ENCODE assay signal across 36 cellular contexts in genomic region chr9:24545847-24546522, GRCh38. TPM values are rescaled to one million over a fixed set of nuclear protein-coding genes. Genes with fewer than 3 reads are reported as not detected.
"Had no signal": no experiment of that assay in that cellular context is flagged by ENCODE, and none has a peak within 500 bp of the region (broad histone marks: within the 10 kb centered on the region; RNA-seq: fewer than 3 reads in every experiment).

A gene with protein sequence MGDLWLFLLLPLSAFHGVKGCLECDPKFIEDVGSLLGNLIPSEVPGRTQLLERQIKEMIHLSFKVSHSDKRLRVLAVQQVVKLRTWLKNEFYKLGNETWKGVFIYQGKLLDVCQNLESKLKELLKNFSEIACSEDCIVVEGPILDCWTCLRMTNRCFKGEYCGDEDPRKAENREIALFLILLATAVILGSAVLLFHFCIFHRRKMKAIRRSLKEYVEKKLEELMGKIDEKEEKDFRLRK (minus strand): TSS chr9:24545897. CDS start chr9:24545649, 248 bp downstream.

- H2AFZ ChIP-seq: PC-9 had no signal

- ATAC-seq: K562, Panc1, SK-N-SH treated with all-trans-retinoic acid at 6 μM for 48 hours had no signal

- H3K36me3 ChIP-seq: MG63, SJCRH30 had no signal

- DNase-seq: Kasumi-1, KG1, MG63, NCI-H1048, NCI-H1092 treated with DMSO at 0.1 percent for 48 hours, NCI-H1105 treated with DMSO at 0.1 percent for 48 hours, NCI-H1417, NCI-H1436, NCI-H146, NCI-H1694, NCI-H187, NCI-H1930, NCI-H2029 treated with DMSO at 0.1 percent for 48 hours, NCI-H2081 treated with DMSO at 0.1 percent for 48 hours, NCI-H2107, NCI-H2171, NCI-H226, NCI-H446 treated with DMSO at 0.1 percent for 48 hours, NCI-H510A, NCI-H526, NCI-H69, NCI-H748 treated with DMSO at 0.1 percent for 48 hours, PC-9, SHP77, SIG-M5 had no signal

- H3K4me2 ChIP-seq: PC-9 had no signal

- FAIRE-seq: K562, RCC 7860 had no signal

- H3K9me3 ChIP-seq: MG63, SJCRH30 had no signal

- H3K27me3 ChIP-seq: MG63, SJCRH30 had no signal

- H3K27ac ChIP-seq: PC-9, RWPE1, SJCRH30, SK-N-MC had no signal

- H3K4me3 ChIP-seq: K562, MG63, PC-9, SJCRH30, SK-N-MC had no signal

RNA-seq across cellular contexts. Expression of the gene that starts here (rescaled TPM):
- total RNA-seq: K562, M059J, OCI-LY7, PC-9, RPMI7951, SJCRH30, SK-MEL-5 had no signal
- polyA plus RNA-seq: K562 had no signal
